10 cellular contexts compared by ENCODE assay signal in the genomic region with DNA sequence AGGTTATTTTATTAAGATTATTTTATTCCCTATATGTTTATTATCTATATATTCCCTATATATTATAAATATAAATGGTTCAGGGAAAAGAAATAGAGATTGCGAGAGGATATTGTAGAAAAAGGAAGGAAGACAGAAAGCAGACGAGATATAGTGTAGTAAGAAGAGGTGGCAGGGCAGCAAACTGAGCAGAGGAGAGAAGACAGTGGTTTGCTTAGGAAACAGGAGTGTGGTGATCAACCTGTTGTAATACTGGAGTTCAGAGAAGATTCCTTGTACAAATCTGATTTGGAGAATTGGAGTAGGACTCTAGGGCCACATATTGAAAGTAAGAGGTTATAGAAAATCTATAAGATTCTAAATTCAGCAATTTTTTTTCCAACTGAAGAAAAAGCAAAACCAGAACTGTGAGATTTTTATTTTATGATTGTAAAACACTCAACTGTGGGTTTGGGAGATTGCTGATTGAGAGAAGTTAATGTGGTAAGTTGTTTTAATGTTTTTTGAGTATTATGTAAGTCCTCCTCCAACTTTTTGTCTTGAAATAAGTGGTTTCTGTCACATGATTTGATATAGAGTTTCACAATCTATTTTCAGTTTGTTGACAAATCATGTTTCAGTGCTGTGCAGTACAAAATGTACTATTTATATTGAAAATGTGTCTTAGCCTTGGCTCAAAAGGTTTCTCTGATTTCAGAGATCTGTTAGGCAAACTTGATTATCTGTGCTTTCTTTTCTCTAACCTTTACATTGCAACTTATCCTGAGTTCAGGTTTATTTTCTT. TPM values are rescaled to one million over a fixed set of nuclear protein-coding genes. Genes with fewer than 3 reads are reported as not detected.
DNase-seq lines count a peak whose midpoint lies in the region; ATAC-seq, FAIRE-seq and TF ChIP-seq lines count a peak whose summit lies in the region.
"Had no signal": no experiment of that assay in that cellular context is flagged by ENCODE, and none has a peak within 500 bp of the region (broad histone marks: within the 10 kb centered on the region; RNA-seq: fewer than 3 reads in every experiment).

No MANE protein-coding gene starts in this region.

- peak overlapping the region; percentile 18; the same call in 1 of the 2 replicates for H3K4me2 ChIP-seq in BLaER1
- peak overlapping the region; percentile 88 for H3K4me2 ChIP-seq in KMS-11

- H3K4me3 ChIP-seq in BLaER1 (no peak overlapping the region), KMS-11 (IDR thresholded peaks at IDR 0.05; ENCODE audit: insufficient read depth, low read depth, low read length) (peak overlapping the region; percentile 18), right cardiac atrium (ENCODE audit: low read length) (no peak overlapping the region)

- no peaks in the 10 kb centered on the region for H3K79me2 ChIP-seq in KMS-11 (ENCODE audit: insufficient read depth, low read depth)

- H3K9ac ChIP-seq in BLaER1, result no peak overlapping the region
- peak overlapping the region; percentile 46; the same call in 1 of the 2 replicates for H3K9ac ChIP-seq in KMS-11

- H3K36me3 ChIP-seq in BLaER1 (peaks cover 6% of the 10 kb centered on the region; the same call in 1 of the 2 replicates), KMS-11 (ENCODE audit: insufficient read depth) (no peaks in the 10 kb centered on the region)

- H3K27me3 ChIP-seq in BLaER1 (no peaks in the 10 kb centered on the region), KMS-11 (ENCODE audit: insufficient read depth, low read depth) (no peaks in the 10 kb centered on the region), right cardiac atrium (ENCODE audit: control insufficient read depth, insufficient read depth) (no peaks in the 10 kb centered on the region)

- no peak overlapping the region for H3K27ac ChIP-seq in BLaER1
- H3K27ac ChIP-seq in KMS-11, result peak overlapping the region; percentile 84
- H3K27ac ChIP-seq in right cardiac atrium (ENCODE audit: low read length), result no peak overlapping the region

- ATAC-seq in GM21526 (IDR thresholded peaks at IDR 0.05; ENCODE audit: low FRiP score, unreplicated experiment) (peak; percentile 93), right cardiac atrium (peak; percentile 66 to 82)

- DNase-seq in right cardiac atrium (no peak), frontal cortex (ENCODE audit: low spot score in 2 of 2) (no peak)
- no peak for DNase-seq in stimulated activated naive CD4-positive, alpha-beta T cell treated with Interleukin-2 at 50 U/mL for 16 hours (lab: John Stamatoyannopoulos, UW)
- no peak for DNase-seq in activated CD8-positive, alpha-beta memory T cell treated with anti-CD3 and anti-CD28 coated beads, Interleukin-2, amount 50 U/mL, for 48 hours
- DNase-seq in activated CD4-positive, alpha-beta T cell treated with anti-CD3 and anti-CD28 coated beads, Interleukin-2, amount 50 U/mL, for 4 hours, result no peak

- H3K4me1 ChIP-seq in BLaER1, result peaks cover 8% of the 10 kb centered on the region; the same call in 1 of the 2 replicates
- H3K4me1 ChIP-seq in KMS-11 (ENCODE audit: low read depth, poor library complexity, severe bottlenecking), result peaks cover 31% of the 10 kb centered on the region
- H3K4me1 ChIP-seq in right cardiac atrium (ENCODE audit: control insufficient read depth, insufficient read depth, low read length), result peaks cover 2% of the 10 kb centered on the region

- H2AFZ ChIP-seq in KMS-11 (ENCODE audit: low read depth), result peak overlapping the region; percentile 59

- intact Hi-C loops in right cardiac atrium (cut with DNase I), result no loop called here

- WGBS in right cardiac atrium, result 49% methylated on average over 2 of the region's 2 CpGs

- no peak for FAIRE-seq in frontal cortex (lab: Jason Lieb, UNC)

- no peak for TF ChIP-seq CTCF in KMS-11 (conservative IDR thresholded peaks at IDR 0.05; ENCODE audit: low read depth, low read length)

- no peaks in the 10 kb centered on the region for H3K9me3 ChIP-seq in BLaER1
- H3K9me3 ChIP-seq in right cardiac atrium (ENCODE audit: control insufficient read depth, low read length), result no peaks in the 10 kb centered on the region

- H4K20me1 ChIP-seq in BLaER1, result no peaks in the 10 kb centered on the region
- H4K20me1 ChIP-seq in KMS-11 (ENCODE audit: insufficient read depth), result no peaks in the 10 kb centered on the region

RNA-seq across cellular contexts. Expression of gene AMY2B, which starts 9.6 kb away (rescaled TPM):
- total RNA-seq in right cardiac atrium (10 to 100 TPM; 27.4 to 43.7 (median 37.4) TPM), frontal cortex (146 TPM)
- polyA plus RNA-seq in right cardiac atrium, result 20.8 TPM

RNA-seq across cellular contexts. Expression of gene RNPC3, which starts 36.3 kb away (rescaled TPM):
- total RNA-seq in right cardiac atrium, result 10 to 100 TPM; 23.9 to 31.7 (median 27.0) TPM
- polyA plus RNA-seq in right cardiac atrium, result 26.9 TPM
- 16.7 TPM for total RNA-seq in frontal cortex

RNA-seq across cellular contexts. Expression of gene AMY2A, which starts 55.4 kb away (rescaled TPM):
- total RNA-seq in right cardiac atrium (under 1 TPM in 1 of 4 donors, not detected in 3; 0.36 TPM), frontal cortex (not detected)
- polyA plus RNA-seq in right cardiac atrium, result not detected
- total RNA-seq: Daoy, kidney epithelial cell had no signal
